Comparison of ENCODE assay signal across 16 cellular contexts in the genomic region with DNA sequence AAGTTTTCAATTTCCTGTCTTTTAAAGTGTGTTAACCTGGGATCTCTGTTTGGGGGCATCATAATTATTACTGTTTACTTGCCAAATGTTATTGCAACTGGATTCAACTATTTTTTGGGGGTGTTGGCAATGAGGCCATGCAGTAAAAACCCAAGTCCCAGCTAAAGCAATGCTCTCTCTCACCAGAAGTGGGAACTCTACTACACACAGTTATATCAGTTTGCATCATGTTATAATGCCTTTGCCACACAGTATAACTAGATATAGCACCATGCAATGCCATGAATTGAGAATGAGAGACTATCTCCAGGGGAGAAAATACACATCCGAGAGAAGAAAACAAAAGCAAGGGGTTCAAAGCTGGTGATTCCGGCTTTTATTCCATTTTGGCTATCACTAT.
DNase-seq lines count a peak whose midpoint lies in the region; ATAC-seq and TF ChIP-seq lines count a peak whose summit lies in the region.
"Had no signal": no experiment of that assay in that cellular context is flagged by ENCODE, and none has a peak within 500 bp of the region (broad histone marks: within the 10 kb centered on the region; RNA-seq: fewer than 3 reads in every experiment).

No MANE protein-coding gene starts in this region.

- peak; percentile 22 for TF ChIP-seq CTCF in RWPE2 (IDR thresholded peaks at IDR 0.05; ENCODE audit: poor library complexity, severe bottlenecking)

- no peak overlapping the region for H3K27ac ChIP-seq in RWPE2 (ENCODE audit: poor library complexity, severe bottlenecking)
- H3K27ac ChIP-seq: KMS-11, SJCRH30 had no signal

- ATAC-seq in RWPE2 (ENCODE audit: low read depth), result peak; percentile 46; the same call in 1 of the 3 replicates
- no peak for ATAC-seq in GM21447 (IDR thresholded peaks at IDR 0.05; ENCODE audit: unreplicated experiment)
- ATAC-seq: left cardiac atrium had no signal

- H3K4me1 ChIP-seq in RWPE2 (ENCODE audit: insufficient read depth, poor library complexity, severe bottlenecking), result no peaks in the 10 kb centered on the region
- H3K4me1 ChIP-seq: SJCRH30 had no signal

- no peaks in the 10 kb centered on the region for H3K27me3 ChIP-seq in RWPE2 (ENCODE audit: insufficient read depth, poor library complexity, severe bottlenecking)
- H3K27me3 ChIP-seq: SJCRH30 had no signal

- no peaks in the 10 kb centered on the region for H3K9me3 ChIP-seq in RWPE2 (ENCODE audit: severe bottlenecking)
- H3K9me3 ChIP-seq: SJCRH30 had no signal

- no peaks in the 10 kb centered on the region for H3K36me3 ChIP-seq in RWPE2 (ENCODE audit: low read depth)
- H3K36me3 ChIP-seq: SJCRH30 had no signal

- DNase-seq in DMS53 (lab: John Stamatoyannopoulos, UW) (peak; percentile 12), DMS53 treated with DMSO at 0.1 percent for 48 hours (lab: John Stamatoyannopoulos, UW; ENCODE audit: unreplicated experiment) (no peak), HT1080 (ENCODE audit: low read depth) (peak; percentile 47), RWPE2 (ENCODE audit: low spot score) (no peak), myocyte (ENCODE audit: low read depth) (peak; percentile 2), NCI-H146 (lab: John Stamatoyannopoulos, UW) (no peak), NCI-H2081 treated with DMSO at 0.1 percent for 48 hours (lab: John Stamatoyannopoulos, UW) (no peak)
- DNase-seq: activated CD8-positive, alpha-beta memory T cell treated with anti-CD3 and anti-CD28 coated beads for 24 hours; cortex of kidney; DMS79; foreskin melanocyte; left cardiac atrium; NCI-H226; SJCRH30 had no signal

- H3K4me3 ChIP-seq in RWPE2 (ENCODE audit: severe bottlenecking), result no peak overlapping the region
- H3K4me3 ChIP-seq: SJCRH30 had no signal

Comparison
In these comparisons a context has a peak if more than half of its experiments do, and no peak if none do; other contexts are left out.
1. DNase-seq: peak in DMS53 (single experiment), HT1080 (single experiment) and myocyte (single experiment); none in DMS53 treated with DMSO at 0.1 percent for 48 hours (single experiment), RWPE2 (single experiment), NCI-H146 (single experiment) and NCI-H2081 treated with DMSO at 0.1 percent for 48 hours (single experiment).